ENCODE assay signal across 2 cellular contexts in genomic region chr17:57586099-57586702, GRCh38.
TF ChIP-seq lines count a peak whose summit lies in the region.

No MANE protein-coding gene starts in this region.

TF ChIP-seq in HEK293, 187 proteins besides CTCF, POLR2A, EP300 and RAD21 (continued from another document):
- no peak for TF ChIP-seq ZNF449 (tag by site-specific recombination; IDR thresholded peaks at IDR 0.05)

TF ChIP-seq in GM23338, 12 proteins besides CTCF, POLR2A, EP300 and RAD21 (continued from another document):
- TF ChIP-seq REST (IDR thresholded peaks at IDR 0.05; ENCODE audit: unreplicated experiment) (no peak), ZNF331 (CRISPR knock-in tag; IDR thresholded peaks at IDR 0.05; ENCODE audit: low read depth) (no peak), CREB1 (CRISPR knock-in tag; IDR thresholded peaks at IDR 0.05; ENCODE audit: low read depth) (no peak), ZNF114 (CRISPR knock-in tag; IDR thresholded peaks at IDR 0.05) (no peak), EZH2phosphoT487 (IDR thresholded peaks at IDR 0.05; ENCODE audit: unreplicated experiment) (no peak), POLR2AphosphoS5 (IDR thresholded peaks at IDR 0.05; ENCODE audit: low read depth) (no peak), ETS1 (IDR thresholded peaks at IDR 0.05) (no peak), NANOG (IDR thresholded peaks at IDR 0.05; ENCODE audit: borderline replicate concordance) (no peak)
TF ChIP-seq in GM23338: peak in this region for 0.
